19 cellular contexts compared by ENCODE assay signal in genomic region chr9:69253057-69253456, GRCh38.
DNase-seq lines count a peak whose midpoint lies in the region; ATAC-seq and TF ChIP-seq lines count a peak whose summit lies in the region.
"Had no signal": no experiment of that assay in that cellular context is flagged by ENCODE, and none has a peak within 500 bp of the region (broad histone marks: within the 10 kb centered on the region; RNA-seq: fewer than 3 reads in every experiment).

No MANE protein-coding gene starts in this region.

- ATAC-seq in HG02885 (IDR thresholded peaks at IDR 0.05; ENCODE audit: poor library complexity, unreplicated experiment) = no peak
- ATAC-seq: naive thymus-derived CD4-positive, alpha-beta T cell had no signal

- no peak overlapping the region for H3K9ac ChIP-seq in endodermal cell (ENCODE audit: extremely low read depth, low read length, poor library complexity, severe bottlenecking)

- peaks cover 12% of the 10 kb centered on the region for H3K4me1 Mint-ChIP-seq in MCF 10A (ENCODE audit: insufficient read depth, unreplicated experiment)
- H3K4me1 Mint-ChIP-seq in endodermal cell = no peaks in the 10 kb centered on the region

- H3K27me3 Mint-ChIP-seq in MCF 10A (ENCODE audit: insufficient read depth, unreplicated experiment) (no peaks in the 10 kb centered on the region), endodermal cell (ENCODE audit: insufficient read depth) (no peaks in the 10 kb centered on the region)
- H3K27me3 Mint-ChIP-seq: naive thymus-derived CD4-positive, alpha-beta T cell had no signal

- H3K4me1 ChIP-seq in stomach = peaks cover 0 to 20% (median 0%) of the 10 kb centered on the region in 4 donors
- H3K4me1 ChIP-seq in endodermal cell (ENCODE audit: control insufficient read depth, insufficient read depth, low read length) = no peaks in the 10 kb centered on the region

- intact Hi-C loops in MCF 10A (cut with micrococcal nuclease) = no loop called here
- intact Hi-C loops in stomach (cut with DNase I; ENCODE audit: low total_unique reads) = no loop called here

- H3K4me3 Mint-ChIP-seq in MCF 10A (ENCODE audit: unreplicated experiment) (no peak overlapping the region), endodermal cell (no peak overlapping the region)
- H3K4me3 Mint-ChIP-seq: H9; naive thymus-derived CD4-positive, alpha-beta T cell had no signal

- no TSS peak for BruUV-seq in MCF 10A (replicated peaks; lab: Mats Ljungman, UMichigan)

- TF ChIP-seq EP300 in stomach (IDR thresholded peaks at IDR 0.05) = no peak

- H3K27me3 ChIP-seq in stomach = no peaks in the 10 kb centered on the region
- H3K27me3 ChIP-seq in endodermal cell (ENCODE audit: control insufficient read depth, insufficient read depth, low read length, poor library complexity, severe bottlenecking) = no peaks in the 10 kb centered on the region
- H3K27me3 ChIP-seq: dorsolateral prefrontal cortex, tibial artery had no signal

- peak; percentile 24 for DNase-seq in HFF-Myc (ENCODE audit: extremely low read depth, low read depth)
- DNase-seq in MCF 10A (ENCODE audit: unreplicated experiment) = peak; percentile 76
- DNase-seq in fibroblast of the conjunctiva (ENCODE audit: low read depth) = peak; percentile 10
- no peak for DNase-seq in stomach
- no peak for DNase-seq in endodermal cell
- DNase-seq in activated CD4-positive, CD25-positive, alpha-beta regulatory T cell treated with anti-CD3 and anti-CD28 coated beads, Interleukin-2, amount 50 U/mL, for 72 hours = no peak
- DNase-seq: activated CD4-positive, alpha-beta T cell treated with anti-CD3 and anti-CD28 coated beads, Interleukin-2, amount 50 U/mL, for 1 hour; activated naive CD4-positive, alpha-beta T cell; activated T-cell treated with anti-CD3 and anti-CD28 coated beads for 4 hours; aorta; DMS53; dorsolateral prefrontal cortex; H9; naive thymus-derived CD4-positive, alpha-beta T cell; NCI-H1105 treated with DMSO at 0.1 percent for 48 hours; posterior cingulate gyrus; tibial artery had no signal

- H3K4me3 ChIP-seq in HFF-Myc (replicated peaks; ENCODE audit: low read depth, low read length) (no peak overlapping the region), stomach (no peak overlapping the region), endodermal cell (ENCODE audit: low read length) (no peak overlapping the region)
- H3K4me3 ChIP-seq: dorsolateral prefrontal cortex, tibial artery had no signal

- H3K27ac ChIP-seq in stomach (peak overlapping the region in 3 of 5 donors; percentile 16 to 34 (median 22)), endodermal cell (ENCODE audit: low read depth, low read length) (no peak overlapping the region)
- H3K27ac ChIP-seq: C4-2B had no signal

- TF ChIP-seq CTCF in HFF-Myc (IDR thresholded peaks at IDR 0.05; ENCODE audit: low read depth, low read length, missing control alignments) (no peak), MCF 10A (IDR thresholded peaks at IDR 0.05; ENCODE audit: unreplicated experiment) (no peak), stomach (IDR thresholded peaks at IDR 0.05) (no peak), endodermal cell (conservative IDR thresholded peaks at IDR 0.05) (no peak)

- H3K36me3 Mint-ChIP-seq in MCF 10A (ENCODE audit: insufficient read depth, unreplicated experiment) (peaks cover 88% of the 10 kb centered on the region), endodermal cell (ENCODE audit: low read depth) (peaks cover 29% of the 10 kb centered on the region)

- H3K27ac Mint-ChIP-seq in MCF 10A (ENCODE audit: low read depth, unreplicated experiment) (peak overlapping the region; percentile 59), endodermal cell (no peak overlapping the region)
- H3K27ac Mint-ChIP-seq: naive thymus-derived CD4-positive, alpha-beta T cell had no signal

- peaks cover 41 to 86% (median 71%) of the 10 kb centered on the region in 4 donors for H3K36me3 ChIP-seq in stomach
- peaks cover 16% of the 10 kb centered on the region for H3K36me3 ChIP-seq in endodermal cell (ENCODE audit: control insufficient read depth, insufficient read depth, low read length)

- H3K9me3 Mint-ChIP-seq in MCF 10A (ENCODE audit: unreplicated experiment) = no peaks in the 10 kb centered on the region
- H3K9me3 Mint-ChIP-seq in endodermal cell = no peaks in the 10 kb centered on the region
- H3K9me3 Mint-ChIP-seq: H9; naive thymus-derived CD4-positive, alpha-beta T cell had no signal

- CTCF ChIA-PET in MCF 10A (lab: Yijun Ruan, JAX) = interaction anchor here (0.6 to 1.2 kb wide), 2 partner anchors 30 to 609 kb away, joined by 3 to 4 read pairs; no protein-coding TSS in a partner anchor

- POLR2A ChIA-PET in MCF 10A (lab: Yijun Ruan, JAX) = interaction anchor here (0.7 kb wide), 1 partner anchor 239 kb away, joined by 3 read pairs; no protein-coding TSS in a partner anchor

- H3K9me3 ChIP-seq in stomach (no peaks in the 10 kb centered on the region), endodermal cell (ENCODE audit: control insufficient read depth, low read length) (no peaks in the 10 kb centered on the region)
- H3K9me3 ChIP-seq: tibial artery had no signal

- no peak for TF ChIP-seq POLR2A in stomach (IDR thresholded peaks at IDR 0.05)

- WGBS in stomach, 5 donors = 54 to 72% (median 63%) methylated on average over 4 of the region's 4 CpGs
- WGBS in endodermal cell (ENCODE audit: insufficient coverage in 1 of 2, insufficient read length in 1 of 2), 2 experiments = 91 to 97% methylated on average over 4 of the region's 4 CpGs

Comparison
In these comparisons a context has a peak if more than half of its experiments do, and no peak if none do; other contexts are left out.
1. DNase-seq: peak in HFF-Myc (single experiment), MCF 10A (single experiment) and fibroblast of the conjunctiva (single experiment); none in stomach (single experiment), endodermal cell (single experiment) and activated CD4-positive, CD25-positive, alpha-beta regulatory T cell treated with anti-CD3 and anti-CD28 coated beads, Interleukin-2, amount 50 U/mL, for 72 hours (single experiment).